Comparison of ENCODE assay signal across 8 cellular contexts in genomic region chr11:59141673-59142460, GRCh38. TPM values are rescaled to one million over a fixed set of nuclear protein-coding genes. Genes with fewer than 3 reads are reported as not detected.
DNase-seq lines count a peak whose midpoint lies in the region; ATAC-seq and TF ChIP-seq lines count a peak whose summit lies in the region.

No MANE protein-coding gene starts in this region.

- H3K4me1 Mint-ChIP-seq in Caco-2 (ENCODE audit: low read depth, unreplicated experiment) (peaks cover 35% of the 10 kb centered on the region), HFFc6 (ENCODE audit: low read depth) (peaks cover 48% of the 10 kb centered on the region)
- peaks cover 53% of the 10 kb centered on the region for H3K4me1 Mint-ChIP-seq in activated T-helper 1 cell treated with anti-CD3 and anti-CD28 coated beads, Interleukin-12 subunit alpha, Interleukin-12 subunit beta, Interleukin-2, Interleukin-4 antibody, amounts not matched to agents 30 ng/mL and 10 ng/mL and 1 ng/mL, durations not matched to agents 14 hours and 24 hours and 36 hours (ENCODE audit: low read depth)
- peaks cover 53% of the 10 kb centered on the region for H3K4me1 Mint-ChIP-seq in stimulated activated effector memory CD8-positive, alpha-beta T cell treated with anti-CD3 and anti-CD28 coated beads, Interleukin-12 subunit alpha, Interleukin-12 subunit beta, amount 100 ng/mL, for 72 hours

- H3K4me3 Mint-ChIP-seq in Caco-2 (ENCODE audit: unreplicated experiment) = peak overlapping the region; percentile 98
- peak overlapping the region; percentile 97 for H3K4me3 Mint-ChIP-seq in HFFc6
- peak overlapping the region; percentile 91 for H3K4me3 Mint-ChIP-seq in activated T-helper 1 cell treated with anti-CD3 and anti-CD28 coated beads, Interleukin-12 subunit alpha, Interleukin-12 subunit beta, Interleukin-2, Interleukin-4 antibody, amounts not matched to agents 30 ng/mL and 10 ng/mL and 1 ng/mL, durations not matched to agents 14 hours and 24 hours and 36 hours
- peak overlapping the region; percentile 96 for H3K4me3 Mint-ChIP-seq in stimulated activated effector memory CD8-positive, alpha-beta T cell treated with anti-CD3 and anti-CD28 coated beads, Interleukin-12 subunit alpha, Interleukin-12 subunit beta, amount 100 ng/mL, for 72 hours

- no peaks in the 10 kb centered on the region for H3K27me3 ChIP-seq in Caco-2 (replicated peaks; ENCODE audit: control insufficient read depth, insufficient read depth, low read length)
- peaks cover 8% of the 10 kb centered on the region for H3K27me3 ChIP-seq in iPS-15b (ENCODE audit: control insufficient read depth, insufficient read depth, low read length)

- peak; percentile 0 for ATAC-seq in stimulated activated effector memory CD8-positive, alpha-beta T cell treated with anti-CD3 and anti-CD28 coated beads, Interleukin-12 subunit alpha, Interleukin-12 subunit beta, amount 100 ng/mL, for 72 hours
- no peak for ATAC-seq in GM18907 (IDR thresholded peaks at IDR 0.05; ENCODE audit: unreplicated experiment)

- peak overlapping the region; percentile 94 for H3K27ac Mint-ChIP-seq in Caco-2 (ENCODE audit: unreplicated experiment)
- H3K27ac Mint-ChIP-seq in HFFc6 = peak overlapping the region; percentile 98
- peak overlapping the region; percentile 93 for H3K27ac Mint-ChIP-seq in activated T-helper 1 cell treated with anti-CD3 and anti-CD28 coated beads, Interleukin-12 subunit alpha, Interleukin-12 subunit beta, Interleukin-2, Interleukin-4 antibody, amounts not matched to agents 30 ng/mL and 10 ng/mL and 1 ng/mL, durations not matched to agents 14 hours and 24 hours and 36 hours
- H3K27ac Mint-ChIP-seq in stimulated activated effector memory CD8-positive, alpha-beta T cell treated with anti-CD3 and anti-CD28 coated beads, Interleukin-12 subunit alpha, Interleukin-12 subunit beta, amount 100 ng/mL, for 72 hours = peak overlapping the region; percentile 97

- peaks cover 27% of the 10 kb centered on the region for H3K36me3 Mint-ChIP-seq in Caco-2 (ENCODE audit: insufficient read depth, unreplicated experiment)
- H3K36me3 Mint-ChIP-seq in HFFc6 (ENCODE audit: low read depth) = peaks cover 12% of the 10 kb centered on the region; the same call in 1 of the 2 replicates
- H3K36me3 Mint-ChIP-seq in activated T-helper 1 cell treated with anti-CD3 and anti-CD28 coated beads, Interleukin-12 subunit alpha, Interleukin-12 subunit beta, Interleukin-2, Interleukin-4 antibody, amounts not matched to agents 30 ng/mL and 10 ng/mL and 1 ng/mL, durations not matched to agents 14 hours and 24 hours and 36 hours (ENCODE audit: low read depth) = peaks cover 9% of the 10 kb centered on the region
- peaks cover 37% of the 10 kb centered on the region for H3K36me3 Mint-ChIP-seq in stimulated activated effector memory CD8-positive, alpha-beta T cell treated with anti-CD3 and anti-CD28 coated beads, Interleukin-12 subunit alpha, Interleukin-12 subunit beta, amount 100 ng/mL, for 72 hours

- no peaks in the 10 kb centered on the region for H3K9me3 ChIP-seq in Caco-2
- H3K9me3 ChIP-seq in iPS-15b (ENCODE audit: control insufficient read depth, insufficient read depth, low read length) = no peaks in the 10 kb centered on the region

- POLR2A ChIA-PET in Caco-2 (lab: Charles Lee) = interaction anchor here (0.5 to 1.8 kb wide), 6 partner anchors 9 to 408 kb away, joined by 3 to 11 read pairs (median 5); partner anchors contain the start of gene FAM111B

- H3K36me3 ChIP-seq in Caco-2 (ENCODE audit: control insufficient read depth, insufficient read depth, low read length) (no peaks in the 10 kb centered on the region; the same call in 1 of the 2 replicates), iPS-15b (ENCODE audit: control insufficient read depth, insufficient read depth, low read length) (no peaks in the 10 kb centered on the region)

- H3K4me1 ChIP-seq in Caco-2 (peaks cover 16% of the 10 kb centered on the region), iPS-15b (ENCODE audit: control insufficient read depth, insufficient read depth, low read length) (peaks cover 6% of the 10 kb centered on the region)

- H3K27me3 Mint-ChIP-seq in Caco-2 (ENCODE audit: insufficient read depth, unreplicated experiment) (no peaks in the 10 kb centered on the region), HFFc6 (ENCODE audit: insufficient read depth) (no peaks in the 10 kb centered on the region; the same call in 1 of the 2 replicates)
- H3K27me3 Mint-ChIP-seq in activated T-helper 1 cell treated with anti-CD3 and anti-CD28 coated beads, Interleukin-12 subunit alpha, Interleukin-12 subunit beta, Interleukin-2, Interleukin-4 antibody, amounts not matched to agents 30 ng/mL and 10 ng/mL and 1 ng/mL, durations not matched to agents 14 hours and 24 hours and 36 hours (ENCODE audit: insufficient read depth) = no peaks in the 10 kb centered on the region

- DNase-seq in Caco-2 = no peak
- DNase-seq in HFFc6 = peak; percentile 69
- DNase-seq in activated T-helper 1 cell treated with anti-CD3 and anti-CD28 coated beads, Interleukin-12 subunit alpha, Interleukin-12 subunit beta, Interleukin-2, Interleukin-4 antibody, amounts not matched to agents 30 ng/mL and 10 ng/mL and 1 ng/mL, durations not matched to agents 14 hours and 24 hours and 36 hours (ENCODE audit: low spot score) = no peak
- DNase-seq in stimulated activated effector memory CD8-positive, alpha-beta T cell treated with anti-CD3 and anti-CD28 coated beads, Interleukin-12 subunit alpha, Interleukin-12 subunit beta, amount 100 ng/mL, for 72 hours (ENCODE audit: low spot score in 2 of 2) = no peak
- DNase-seq in iPS-NIHi7 (ENCODE audit: extremely low spot score) = no peak
- DNase-seq in mucosa of gallbladder (ENCODE audit: low spot score) = no peak

- BruUV-seq in Caco-2 (replicated peaks; lab: Mats Ljungman, UMichigan) = TSS peak; percentile 69

- H3K4me3 ChIP-seq in Caco-2 (ENCODE audit: low read depth, low read length) = peak overlapping the region; percentile 55
- H3K4me3 ChIP-seq in iPS-15b (ENCODE audit: low read depth, low read length) = peak overlapping the region; percentile 91

- TF ChIP-seq CTCF in Caco-2 (IDR thresholded peaks at IDR 0.05; ENCODE audit: insufficient read depth in 1 of 2, low read depth in 1 of 2, low read length in 1 of 2, severe bottlenecking in 1 of 2, unreplicated experiment in 1 of 2) (no peak), HFFc6 (IDR thresholded peaks at IDR 0.05) (no peak)

- CTCF ChIA-PET in Caco-2 (lab: Charles Lee) = interaction anchor here (0.7 to 1.8 kb wide), 5 partner anchors 13 to 83 kb away, joined by 3 to 35 read pairs (median 10); no protein-coding TSS in a partner anchor

- intact Hi-C loops in Caco-2 (cut with micrococcal nuclease; ENCODE audit: unreplicated experiment) = loop anchor here (1.0 to 10.0 kb wide), 6 partner anchors 12 to 563 kb away; partner anchors contain the start of genes FAM111B and ZFP91
- intact Hi-C loops in activated T-helper 1 cell treated with anti-CD3 and anti-CD28 coated beads, Interleukin-12 subunit alpha, Interleukin-12 subunit beta, Interleukin-2, Interleukin-4 antibody, amounts not matched to agents 30 ng/mL and 10 ng/mL and 1 ng/mL, durations not matched to agents 14 hours and 24 hours and 36 hours (cut with micrococcal nuclease) = loop anchor here (1.0 to 10.0 kb wide), 7 partner anchors 16 to 1477 kb away; partner anchors contain the start of genes FAM111B, PATL1, ZDHHC5 and ZFP91

- H3K9me3 Mint-ChIP-seq in Caco-2 (ENCODE audit: unreplicated experiment) = no peaks in the 10 kb centered on the region
- no peaks in the 10 kb centered on the region for H3K9me3 Mint-ChIP-seq in HFFc6
- H3K9me3 Mint-ChIP-seq in activated T-helper 1 cell treated with anti-CD3 and anti-CD28 coated beads, Interleukin-12 subunit alpha, Interleukin-12 subunit beta, Interleukin-2, Interleukin-4 antibody, amounts not matched to agents 30 ng/mL and 10 ng/mL and 1 ng/mL, durations not matched to agents 14 hours and 24 hours and 36 hours = no peaks in the 10 kb centered on the region
- no peaks in the 10 kb centered on the region for H3K9me3 Mint-ChIP-seq in stimulated activated effector memory CD8-positive, alpha-beta T cell treated with anti-CD3 and anti-CD28 coated beads, Interleukin-12 subunit alpha, Interleukin-12 subunit beta, amount 100 ng/mL, for 72 hours

- H3K9ac ChIP-seq in iPS-15b (ENCODE audit: low read depth, low read length) = no peak overlapping the region

RNA-seq across cellular contexts. Expression of gene FAM111A, which starts 0.8 kb away (rescaled TPM):
- total RNA-seq in Caco-2 (2022) (76.1 and 78.8 TPM in 2 replicates), mucosa of gallbladder (41.0 TPM)
- total RNA-seq in HFFc6 (2021; fragmentation: NEBNext Ultra II Directional; extraction: Animal tissue kit (Norgen Biotek cat#: 25700)) = 10 to 100 TPM; 28.7 to 56.6 (median 46.7) TPM
- total RNA-seq in activated T-helper 1 cell treated with anti-CD3 and anti-CD28 coated beads, Interleukin-12 subunit alpha, Interleukin-12 subunit beta, Interleukin-2, Interleukin-4 antibody, amounts not matched to agents 30 ng/mL and 10 ng/mL and 1 ng/mL, durations not matched to agents 14 hours and 24 hours and 36 hours = 64.8 and 66.4 TPM in 2 replicates

RNA-seq across cellular contexts. Expression of gene DTX4, which starts 30.1 kb away (rescaled TPM):
- total RNA-seq in Caco-2 (2022) (85.6 and 96.7 TPM in 2 replicates), mucosa of gallbladder (63.6 TPM)
- 1 to 10 TPM; 3.2 to 4.6 (median 4.1) TPM for total RNA-seq in HFFc6 (2021; fragmentation: NEBNext Ultra II Directional; extraction: Animal tissue kit (Norgen Biotek cat#: 25700))
- total RNA-seq in activated T-helper 1 cell treated with anti-CD3 and anti-CD28 coated beads, Interleukin-12 subunit alpha, Interleukin-12 subunit beta, Interleukin-2, Interleukin-4 antibody, amounts not matched to agents 30 ng/mL and 10 ng/mL and 1 ng/mL, durations not matched to agents 14 hours and 24 hours and 36 hours = 0.05 TPM in 2 replicates

RNA-seq across cellular contexts. Expression of gene FAM111B, which starts 34.8 kb away (rescaled TPM):
- total RNA-seq in Caco-2 (2022) = 49.3 and 55.8 TPM in 2 replicates
- total RNA-seq in HFFc6 (2021; fragmentation: NEBNext Ultra II Directional; extraction: Animal tissue kit (Norgen Biotek cat#: 25700)) = 10 to 100 TPM in 5 of 6 experiments, 1 to 10 TPM in 1; 6.1 to 16.7 (median 13.5) TPM
- 54.9 and 57.3 TPM in 2 replicates for total RNA-seq in activated T-helper 1 cell treated with anti-CD3 and anti-CD28 coated beads, Interleukin-12 subunit alpha, Interleukin-12 subunit beta, Interleukin-2, Interleukin-4 antibody, amounts not matched to agents 30 ng/mL and 10 ng/mL and 1 ng/mL, durations not matched to agents 14 hours and 24 hours and 36 hours
- 1.4 TPM for total RNA-seq in mucosa of gallbladder

RNA-seq across cellular contexts. Expression of gene GLYATL1B, which starts 55.8 kb away (rescaled TPM):
- total RNA-seq in Caco-2 (2022) (not detected in 2 replicates), mucosa of gallbladder (not detected)
- not detected for total RNA-seq in HFFc6 (2021; fragmentation: NEBNext Ultra II Directional; extraction: Animal tissue kit (Norgen Biotek cat#: 25700))
- not detected in 2 replicates for total RNA-seq in activated T-helper 1 cell treated with anti-CD3 and anti-CD28 coated beads, Interleukin-12 subunit alpha, Interleukin-12 subunit beta, Interleukin-2, Interleukin-4 antibody, amounts not matched to agents 30 ng/mL and 10 ng/mL and 1 ng/mL, durations not matched to agents 14 hours and 24 hours and 36 hours

Comparison
In these comparisons a context has a peak if more than half of its experiments do, and no peak if none do; other contexts are left out.
1. RNA of gene DTX4, which starts 30.1 kb away (total RNA-seq): 85.6 to 96.7 TPM in Caco-2 and 63.6 TPM in mucosa of gallbladder (single experiment); 3.2 to 4.6 TPM in HFFc6 and 0.05 TPM in activated T-helper 1 cell treated with anti-CD3 and anti-CD28 coated beads, Interleukin-12 subunit alpha, Interleukin-12 subunit beta, Interleukin-2, Interleukin-4 antibody, amounts not matched to agents 30 ng/mL and 10 ng/mL and 1 ng/mL, durations not matched to agents 14 hours and 24 hours and 36 hours; every median in the first group is over 10 times any median in the second.
2. Peak in every context shown above with its lines, with median percentiles within 50 percentile points of each other: H3K27ac Mint-ChIP-seq and H3K4me3 Mint-ChIP-seq.